9 cellular contexts compared by ENCODE assay signal in the genomic region with DNA sequence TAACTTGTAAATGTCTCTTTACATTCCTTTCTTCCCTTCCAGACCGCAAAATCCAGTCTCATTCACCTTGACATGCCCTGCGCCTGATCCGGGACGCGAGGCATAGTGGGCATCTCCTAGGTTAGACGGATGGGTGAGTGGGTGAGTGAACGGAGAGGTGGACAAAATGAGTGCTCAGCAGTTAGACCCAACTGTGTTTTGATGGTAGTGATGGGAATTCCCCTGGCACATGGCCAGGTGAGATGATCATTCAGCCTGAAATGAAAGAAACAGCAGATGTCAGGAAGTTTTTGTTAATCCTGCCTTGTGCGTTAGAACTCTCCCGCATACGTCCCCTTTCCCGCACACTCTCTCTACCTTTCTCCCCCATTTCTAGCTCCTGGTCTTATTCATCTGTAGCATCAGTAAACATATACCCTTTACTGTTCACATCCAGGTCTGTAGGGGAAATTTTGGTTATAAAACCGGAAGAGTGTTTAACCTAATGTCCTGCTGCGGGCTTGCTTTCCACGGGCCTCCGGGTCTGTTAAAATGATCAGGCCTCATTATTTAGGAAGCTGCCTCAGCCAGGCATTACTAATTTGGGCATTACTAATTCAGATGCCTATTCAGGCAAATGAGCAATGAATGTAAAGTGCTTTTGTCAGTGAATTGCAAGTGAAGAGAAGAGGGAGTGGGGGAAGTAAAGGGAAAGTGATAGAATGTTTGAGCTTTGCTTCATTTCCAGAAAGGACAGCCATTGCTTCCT.
DNase-seq lines count a peak whose midpoint lies in the region; ATAC-seq and TF ChIP-seq lines count a peak whose summit lies in the region.
"Had no signal": no experiment of that assay in that cellular context is flagged by ENCODE, and none has a peak within 500 bp of the region (broad histone marks: within the 10 kb centered on the region; RNA-seq: fewer than 3 reads in every experiment).

No MANE protein-coding gene starts in this region.

- peak overlapping the region; percentile 49 for H3K4me3 Mint-ChIP-seq in activated CD4-positive, alpha-beta memory T cell treated with anti-CD3 and anti-CD28 coated beads for 36 hours

- TF ChIP-seq CTCF in fibroblast of lung (conservative IDR thresholded peaks at IDR 0.05 in 1 of 2, IDR thresholded peaks at IDR 0.05 in 1 of 2; ENCODE audit: low read depth in 1 of 2, low read length in 2 of 2), result no peak

- H2AFZ ChIP-seq in fibroblast of lung (ENCODE audit: low read length), result no peak overlapping the region

- no peaks in the 10 kb centered on the region for H3K36me3 ChIP-seq in fibroblast of lung (ENCODE audit: control insufficient read depth, insufficient read depth, low read length)

- H3K9me3 ChIP-seq in fibroblast of lung (ENCODE audit: control insufficient read depth, insufficient read depth, low read depth, low read length), result no peaks in the 10 kb centered on the region

- peaks cover 14% of the 10 kb centered on the region for H3K4me1 ChIP-seq in fibroblast of lung (ENCODE audit: control insufficient read depth, extremely low read depth, insufficient read depth, low read length)

- H3K9me3 Mint-ChIP-seq in activated CD4-positive, alpha-beta memory T cell treated with anti-CD3 and anti-CD28 coated beads for 36 hours, result no peaks in the 10 kb centered on the region

- peak overlapping the region; percentile 45 for H3K4me2 ChIP-seq in fibroblast of lung (ENCODE audit: extremely low read depth, insufficient read depth, low read length)

- intact Hi-C loops in activated CD4-positive, alpha-beta memory T cell treated with anti-CD3 and anti-CD28 coated beads for 36 hours (cut with micrococcal nuclease), result loop anchor here (1.0 to 5.0 kb wide), 4 partner anchors 8 to 187 kb away; a partner anchor contains a TSS
- intact Hi-C loops in posterior cingulate gyrus (cut with DNase I), result no loop called here

- H3K27ac Mint-ChIP-seq in activated CD4-positive, alpha-beta memory T cell treated with anti-CD3 and anti-CD28 coated beads for 36 hours, result peak overlapping the region; percentile 87

- H3K4me1 Mint-ChIP-seq in activated CD4-positive, alpha-beta memory T cell treated with anti-CD3 and anti-CD28 coated beads for 36 hours (ENCODE audit: low read depth), result peaks cover 66% of the 10 kb centered on the region

- no peak overlapping the region for H3K4me3 ChIP-seq in fibroblast of lung (replicated peaks in 1 of 4; ENCODE audit: control extremely low read depth in 1 of 4, insufficient read depth in 1 of 4, low read depth in 3 of 4, low read length in 4 of 4)

- H3K27me3 Mint-ChIP-seq in activated CD4-positive, alpha-beta memory T cell treated with anti-CD3 and anti-CD28 coated beads for 36 hours, result no peaks in the 10 kb centered on the region

- DNase-seq in DMS 273 (lab: John Stamatoyannopoulos, UW; ENCODE audit: unreplicated experiment), result peak; percentile 69
- DNase-seq in DMS 273 treated with DMSO at 0.1 percent for 48 hours (lab: John Stamatoyannopoulos, UW), result no peak
- DNase-seq in activated CD4-positive, alpha-beta memory T cell treated with anti-CD3 and anti-CD28 coated beads for 36 hours, result peak; percentile 83
- DNase-seq in fibroblast of lung (ENCODE audit: low read depth in 2 of 2), result peak; percentile 25 to 82
- DNase-seq in stimulated activated CD4-positive, alpha-beta T cell treated with anti-CD3 and anti-CD28 coated beads, Interleukin-4, amount 100 ng/mL, for 4 hours, result peak; percentile 54 to 56
- DNase-seq in posterior cingulate gyrus, result no peak

- no peak overlapping the region for H3K9ac ChIP-seq in fibroblast of lung (ENCODE audit: insufficient read depth, low read length)

- CTCF ChIA-PET in activated CD4-positive, alpha-beta memory T cell treated with anti-CD3 and anti-CD28 coated beads for 36 hours (lab: Charles Lee), result interaction anchor here (1.0 kb wide), 1 partner anchor 186 kb away, joined by 3 read pairs; no protein-coding TSS in a partner anchor

- H3K79me2 ChIP-seq in fibroblast of lung (ENCODE audit: control insufficient read depth, insufficient read depth, low read length), result no peaks in the 10 kb centered on the region

- no peaks in the 10 kb centered on the region for H3K27me3 ChIP-seq in fibroblast of lung (ENCODE audit: control insufficient read depth, insufficient read depth, low read length)

- POLR2A ChIA-PET in activated CD4-positive, alpha-beta memory T cell treated with anti-CD3 and anti-CD28 coated beads for 36 hours (lab: Charles Lee), result interaction anchor here (0.9 to 2.4 kb wide), 7 partner anchors 9 to 188 kb away, joined by 3 to 12 read pairs (median 5); a partner anchor contains a TSS

- H4K20me1 ChIP-seq in fibroblast of lung (ENCODE audit: control insufficient read depth, extremely low read depth, insufficient read depth, low read length), result no peaks in the 10 kb centered on the region

- ATAC-seq in HG03469 (IDR thresholded peaks at IDR 0.05; ENCODE audit: unreplicated experiment) (peak; percentile 40), GM19328 (IDR thresholded peaks at IDR 0.05; ENCODE audit: unreplicated experiment) (no peak)

- H3K36me3 Mint-ChIP-seq in activated CD4-positive, alpha-beta memory T cell treated with anti-CD3 and anti-CD28 coated beads for 36 hours, result peaks cover 31% of the 10 kb centered on the region

- peak overlapping the region; percentile 81 for H3K27ac ChIP-seq in fibroblast of lung (ENCODE audit: insufficient read depth, low read length)
- H3K27ac ChIP-seq: 22Rv1 had no signal

Comparison
In these comparisons a context has a peak if more than half of its experiments do, and no peak if none do; other contexts are left out.
1. DNase-seq: peak in DMS 273 (single experiment), activated CD4-positive, alpha-beta memory T cell treated with anti-CD3 and anti-CD28 coated beads for 36 hours (single experiment), fibroblast of lung (2 of 2) and stimulated activated CD4-positive, alpha-beta T cell treated with anti-CD3 and anti-CD28 coated beads, Interleukin-4, amount 100 ng/mL, for 4 hours (2 of 2); none in DMS 273 treated with DMSO at 0.1 percent for 48 hours (single experiment) and posterior cingulate gyrus (0 of 10).